ENCODE assay signal across 1 cellular context in genomic region chr2:102620367-102620766, GRCh38.
TF ChIP-seq lines count a peak whose summit lies in the region.

No MANE protein-coding gene starts in this region.

TF ChIP-seq in HepG2, 621 proteins besides CTCF, POLR2A, EP300 and RAD21:
- TF ChIP-seq ZNF572 (CRISPR knock-in tag; IDR thresholded peaks at IDR 0.05): no peak
- no peak for TF ChIP-seq ZBTB2 (CRISPR knock-in tag; IDR thresholded peaks at IDR 0.05; ENCODE audit: low read depth)
- TF ChIP-seq TERF1 (CRISPR knock-in tag; IDR thresholded peaks at IDR 0.05): no peak
- no peak for TF ChIP-seq HOXA7 (CRISPR knock-in tag; IDR thresholded peaks at IDR 0.05)
- TF ChIP-seq SRSF1 (optimal IDR thresholded peaks at IDR 0.05; ENCODE audit: low read depth, low read length): no peak
- no peak for TF ChIP-seq FUBP1 (CRISPR knock-in tag; IDR thresholded peaks at IDR 0.05; ENCODE audit: borderline replicate concordance)
- no peak for TF ChIP-seq ZNF547 (CRISPR knock-in tag; IDR thresholded peaks at IDR 0.05)
- TF ChIP-seq SIN3A (IDR thresholded peaks at IDR 0.05; ENCODE audit: borderline replicate concordance, low read depth, low read length): no peak
- TF ChIP-seq KAT2B (IDR thresholded peaks at IDR 0.05; ENCODE audit: borderline replicate concordance, low read depth, low read length): no peak
- TF ChIP-seq EHMT2 (IDR thresholded peaks at IDR 0.05; ENCODE audit: borderline replicate concordance, low read depth, low read length): no peak
